In the genomic region with DNA sequence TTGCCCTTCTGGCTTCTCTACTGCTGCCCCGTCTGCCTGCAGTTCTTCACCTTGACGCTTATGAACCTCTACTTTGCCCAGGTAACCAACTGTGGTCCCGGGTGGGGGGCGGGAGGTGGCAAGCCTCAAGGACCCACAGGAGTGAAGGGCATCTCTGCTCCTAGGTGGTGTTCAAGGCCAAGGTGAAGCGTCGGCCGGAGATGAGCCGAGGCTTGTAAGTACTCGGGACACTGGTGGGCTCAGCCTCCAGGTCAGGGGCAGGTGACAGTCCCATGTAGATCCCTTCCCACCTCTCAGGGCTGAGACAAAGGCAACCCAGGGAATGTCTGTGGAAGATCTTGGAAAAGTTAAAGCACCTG, we compare ENCODE assay signal across 2 cellular contexts.
TF ChIP-seq lines count a peak whose summit lies in the region.

No MANE protein-coding gene starts in this region.

TF ChIP-seq in HCT116, 20 proteins besides CTCF, POLR2A, EP300 and RAD21:
- TF ChIP-seq SRF (IDR thresholded peaks at IDR 0.05; ENCODE audit: low read depth) (no peak), TCF7L2 (IDR thresholded peaks at IDR 0.05; ENCODE audit: borderline replicate concordance, extremely low read depth, insufficient read depth, insufficient read length) (no peak), CBX3 (IDR thresholded peaks at IDR 0.05; ENCODE audit: low read depth) (no peak), EZH2phosphoT487 (IDR thresholded peaks at IDR 0.05; ENCODE audit: borderline replicate concordance) (no peak), POLR2AphosphoS5 (IDR thresholded peaks at IDR 0.05; ENCODE audit: low read depth, low read length) (no peak), ELF1 (IDR thresholded peaks at IDR 0.05; ENCODE audit: borderline replicate concordance, low read depth) (no peak), SP1 (IDR thresholded peaks at IDR 0.05; ENCODE audit: low read depth) (no peak), ZBTB33 (IDR thresholded peaks at IDR 0.05; ENCODE audit: extremely low read depth, insufficient replicate concordance, low read length) (no peak), JUND (IDR thresholded peaks at IDR 0.05) (no peak), SIN3A (IDR thresholded peaks at IDR 0.05; ENCODE audit: low read depth) (no peak), FOSL1 (IDR thresholded peaks at IDR 0.05; ENCODE audit: low read depth) (no peak), EGR1 (IDR thresholded peaks at IDR 0.05; ENCODE audit: low read depth) (no peak), CEBPB (IDR thresholded peaks at IDR 0.05; ENCODE audit: low read depth) (no peak), ZFX (IDR thresholded peaks at IDR 0.05) (no peak), EZH2 (IDR thresholded peaks at IDR 0.05) (no peak)
- TF ChIP-seq, protein P1, sequence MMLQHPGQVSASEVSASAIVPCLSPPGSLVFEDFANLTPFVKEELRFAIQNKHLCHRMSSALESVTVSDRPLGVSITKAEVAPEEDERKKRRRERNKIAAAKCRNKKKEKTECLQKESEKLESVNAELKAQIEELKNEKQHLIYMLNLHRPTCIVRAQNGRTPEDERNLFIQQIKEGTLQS (IDR thresholded peaks at IDR 0.05) = no peak
- TF ChIP-seq, protein P2, sequence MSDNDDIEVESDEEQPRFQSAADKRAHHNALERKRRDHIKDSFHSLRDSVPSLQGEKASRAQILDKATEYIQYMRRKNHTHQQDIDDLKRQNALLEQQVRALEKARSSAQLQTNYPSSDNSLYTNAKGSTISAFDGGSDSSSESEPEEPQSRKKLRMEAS (IDR thresholded peaks at IDR 0.05) = no peak
TF ChIP-seq in HCT116: peak in this region for 0.

TF ChIP-seq in neural cell, 6 proteins besides CTCF, POLR2A, EP300 and RAD21:
- TF ChIP-seq EZH2 (IDR thresholded peaks at IDR 0.05; ENCODE audit: borderline replicate concordance, insufficient read depth, low read length, poor library complexity, severe bottlenecking) (no peak), TAF1 (IDR thresholded peaks at IDR 0.05; ENCODE audit: low read depth) (no peak), SMC3 (conservative IDR thresholded peaks at IDR 0.05; ENCODE audit: poor library complexity) (no peak), POLR2AphosphoS5 (IDR thresholded peaks at IDR 0.05) (no peak), MXI1 (conservative IDR thresholded peaks at IDR 0.05; ENCODE audit: poor library complexity, severe bottlenecking) (no peak), REST (IDR thresholded peaks at IDR 0.05; ENCODE audit: borderline replicate concordance) (no peak)
